ENCODE assay signal across 8 cellular contexts in genomic region chr22:28829358-28830181, GRCh38. TPM values are rescaled to one million over a fixed set of nuclear protein-coding genes. Genes with fewer than 3 reads are reported as not detected.
DNase-seq lines count a peak whose midpoint lies in the region; ATAC-seq, FAIRE-seq and TF ChIP-seq lines count a peak whose summit lies in the region.

No MANE protein-coding gene starts in this region.

- H3K4me3 ChIP-seq in RWPE2 (ENCODE audit: severe bottlenecking) (no peak overlapping the region), subcutaneous abdominal adipose tissue (ENCODE audit: low read depth in 1 of 5, low read length in 5 of 5) (peak overlapping the region in 2 of 5 donors; percentile 31 to 39)

- H3K9me3 ChIP-seq in RWPE2 (ENCODE audit: severe bottlenecking) (no peaks in the 10 kb centered on the region), subcutaneous abdominal adipose tissue (ENCODE audit: control insufficient read depth in 5 of 5, low read length in 5 of 5) (no peaks in the 10 kb centered on the region)

- no peak overlapping the region for H3K27ac ChIP-seq in RWPE2 (ENCODE audit: poor library complexity, severe bottlenecking)
- peak overlapping the region; percentile 37 for H3K27ac ChIP-seq in subcutaneous abdominal adipose tissue (ENCODE audit: low read depth, low read length)

- H3K4me1 ChIP-seq in RWPE2 (ENCODE audit: insufficient read depth, poor library complexity, severe bottlenecking) (no peaks in the 10 kb centered on the region), subcutaneous abdominal adipose tissue (ENCODE audit: control insufficient read depth in 5 of 5, insufficient read depth in 5 of 5, low read length in 5 of 5) (peaks cover 3 to 10% (median 5%) of the 10 kb centered on the region in 5 donors)

- FAIRE-seq in HTR-8/SVneo (lab: Jason Lieb, UNC) (no peak), frontal cortex (lab: Jason Lieb, UNC) (no peak)

- H3K36me3 ChIP-seq in RWPE2 (ENCODE audit: low read depth) (no peaks in the 10 kb centered on the region), subcutaneous abdominal adipose tissue (ENCODE audit: control insufficient read depth in 5 of 5, insufficient read depth in 5 of 5, low read length in 5 of 5) (peaks cover 0 to 6% (median 0%) of the 10 kb centered on the region in 5 donors)

- H3K27me3 ChIP-seq in RWPE2 (ENCODE audit: insufficient read depth, poor library complexity, severe bottlenecking) (no peaks in the 10 kb centered on the region), subcutaneous abdominal adipose tissue (ENCODE audit: control insufficient read depth in 5 of 5, insufficient read depth in 4 of 5, low read length in 5 of 5) (no peaks in the 10 kb centered on the region)

- peak; percentile 97 for TF ChIP-seq CTCF in RWPE2 (IDR thresholded peaks at IDR 0.05; ENCODE audit: poor library complexity, severe bottlenecking)

- peak; percentile 20 for DNase-seq in DMS153 (lab: John Stamatoyannopoulos, UW)
- DNase-seq in HTR-8/SVneo (ENCODE audit: insufficient read length, low spot score): peak; percentile 59
- no peak for DNase-seq in RWPE2 (ENCODE audit: low spot score)
- peak; percentile 89 for DNase-seq in activated effector memory CD4-positive, alpha-beta T cell treated with anti-CD3 and anti-CD28 coated beads, Interleukin-2, amount 50 U/mL, for 16 hours
- peak; percentile 51 to 75 for DNase-seq in frontal cortex (ENCODE audit: low spot score in 2 of 2)
- DNase-seq in occipital lobe (lab: John Stamatoyannopoulos, UW): peak; percentile 47

- ATAC-seq in RWPE2 (ENCODE audit: low read depth) (peak; percentile 65; the same call in 2 of the 3 replicates), GM19324 (IDR thresholded peaks at IDR 0.05; ENCODE audit: low FRiP score, unreplicated experiment) (no peak)

- peak overlapping the region in 1 of 5 donors; percentile 72 for H3K9ac ChIP-seq in subcutaneous abdominal adipose tissue (ENCODE audit: low read length in 5 of 5)

RNA-seq across cellular contexts. Expression of gene XBP1, which starts 29.2 kb away (rescaled TPM):
- total RNA-seq in frontal cortex (45.2 TPM), occipital lobe (41.3 TPM)

RNA-seq across cellular contexts. Expression of gene ZNRF3, which starts 53.8 kb away (rescaled TPM):
- total RNA-seq in frontal cortex (7.3 TPM), occipital lobe (8.1 TPM)

RNA-seq across cellular contexts. Expression of gene CCDC117, which starts 57.1 kb away (rescaled TPM):
- total RNA-seq in frontal cortex (27.3 TPM), occipital lobe (28.9 TPM)
